9 cellular contexts compared by ENCODE assay signal in the genomic region with DNA sequence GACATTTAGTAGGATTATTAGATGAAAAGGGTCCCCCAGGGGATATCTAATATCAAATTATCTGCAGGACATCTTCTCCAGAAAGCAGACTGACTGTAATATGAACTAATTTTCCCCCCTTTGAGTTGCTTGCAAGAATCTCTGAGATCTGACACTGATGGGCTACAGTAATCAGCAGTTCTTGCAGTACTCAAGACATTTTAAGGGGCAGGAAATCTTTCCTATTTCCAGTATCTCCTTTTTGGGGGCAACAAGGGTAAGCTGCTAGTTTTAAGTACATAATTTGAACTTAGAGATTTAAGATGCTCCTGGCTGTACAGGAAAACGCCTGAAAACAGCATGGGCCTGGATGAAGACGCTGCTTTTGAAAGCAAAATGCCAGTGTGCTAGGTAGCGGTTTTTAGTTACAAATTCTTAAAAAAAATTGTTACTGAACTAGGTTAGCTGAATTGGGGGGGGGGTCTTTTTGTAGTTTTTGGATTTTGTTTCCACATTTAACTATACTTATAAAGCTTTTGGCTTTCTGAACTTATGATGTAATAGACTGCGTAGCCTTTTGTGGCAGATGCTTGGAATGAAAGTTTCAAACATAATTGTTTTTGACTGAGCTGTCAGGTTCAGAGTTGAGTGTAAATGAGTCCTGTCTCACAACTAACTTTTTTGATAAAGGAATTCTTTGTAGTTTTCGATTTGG. TPM values are rescaled to one million over a fixed set of nuclear protein-coding genes. Genes with fewer than 3 reads are reported as not detected.
DNase-seq lines count a peak whose midpoint lies in the region; ATAC-seq, FAIRE-seq and TF ChIP-seq lines count a peak whose summit lies in the region.
"Had no signal": no experiment of that assay in that cellular context is flagged by ENCODE, and none has a peak within 500 bp of the region (broad histone marks: within the 10 kb centered on the region; RNA-seq: fewer than 3 reads in every experiment).

No MANE protein-coding gene starts in this region.

- H2BK120ac ChIP-seq in H1 (replicated peaks; ENCODE audit: low read depth, low read length) (no peak overlapping the region), neuronal stem cell (ENCODE audit: low read depth, low read length) (no peak overlapping the region)

- CTCF ChIA-PET in H1 (lab: Charles Lee; ENCODE audit: partially characterized antibody): interaction anchor here (0.6 to 2.5 kb wide), 6 partner anchors 29 to 260 kb away, joined by 3 to 10 read pairs (median 4); no protein-coding TSS in a partner anchor

- H4K91ac ChIP-seq in H1 (replicated peaks; ENCODE audit: insufficient read length, low read length) (no peak overlapping the region), neuronal stem cell (ENCODE audit: low read depth, low read length, poor library complexity) (no peak overlapping the region)

- no peak overlapping the region for H2BK15ac ChIP-seq in H1 (ENCODE audit: low read length)
- H2BK15ac ChIP-seq in neuronal stem cell (ENCODE audit: low read length): no peak overlapping the region

- H3K56ac ChIP-seq in H1 (replicated peaks; ENCODE audit: insufficient read length, low read depth, low read length): no peak overlapping the region

- DNase-seq in BE2C: no peak
- DNase-seq in NCI-H2171 treated with DMSO at 0.1 percent for 48 hours (lab: John Stamatoyannopoulos, UW): peak; percentile 80
- no peak for DNase-seq in H1 (ENCODE audit: low read depth in 1 of 2, low spot score in 2 of 2)
- DNase-seq in neuronal stem cell (ENCODE audit: low spot score): no peak
- no peak for DNase-seq in NCI-H1930 (lab: John Stamatoyannopoulos, UW)
- no peak for DNase-seq in Peyer's patch
- no peak for DNase-seq in stimulated activated naive CD4-positive, alpha-beta T cell (lab: John Stamatoyannopoulos, UW)

- no peak overlapping the region for H2BK5ac ChIP-seq in H1 (ENCODE audit: low read depth, low read length)
- H2BK5ac ChIP-seq in neuronal stem cell (ENCODE audit: low read length): no peak overlapping the region

- H3K9ac ChIP-seq in H1 (replicated peaks in 1 of 4; ENCODE audit: extremely low read depth in 1 of 4, low read depth in 3 of 4, low read length in 3 of 4): no peak overlapping the region
- no peak overlapping the region for H3K9ac ChIP-seq in neuronal stem cell (ENCODE audit: low read depth, low read length, poor library complexity)

- TF ChIP-seq POLR2A in H1 (IDR thresholded peaks at IDR 0.05; ENCODE audit: control extremely low read depth in 1 of 2, low read depth in 2 of 2, low read length in 2 of 2) (no peak), Peyer's patch (IDR thresholded peaks at IDR 0.05) (no peak)

- H3K23me2 ChIP-seq in H1 (ENCODE audit: low read depth, low read length): peaks cover 11% of the 10 kb centered on the region

- H2AK5ac ChIP-seq in H1 (ENCODE audit: low read depth, low read length) (no peak overlapping the region), neuronal stem cell (ENCODE audit: low read depth, low read length) (no peak overlapping the region)

- H3K14ac ChIP-seq in H1 (ENCODE audit: insufficient read length) (no peak overlapping the region), neuronal stem cell (ENCODE audit: low read length) (no peak overlapping the region)

- no peak overlapping the region for H2BK20ac ChIP-seq in H1 (ENCODE audit: low read length)

- H4K5ac ChIP-seq in H1 (ENCODE audit: insufficient read length, low read depth, low read length): no peak overlapping the region

- peaks cover 0 to 1% of the 10 kb centered on the region in 2 experiments for H4K20me1 ChIP-seq in H1 (replicated peaks in 1 of 2; ENCODE audit: control insufficient read depth in 1 of 2, insufficient read depth in 2 of 2, low read length in 2 of 2)

- H2AFZ ChIP-seq in H1 (ENCODE audit: low read length) (no peak overlapping the region), neuronal stem cell (ENCODE audit: low read length) (peak overlapping the region; percentile 98)

- no peak for TF ChIP-seq RAD21 in H1 (IDR thresholded peaks at IDR 0.05 in 1 of 2, conservative IDR thresholded peaks at IDR 0.05 in 1 of 2; ENCODE audit: low read depth in 2 of 2, low read length in 2 of 2)

- H3K23ac ChIP-seq in H1 (ENCODE audit: insufficient read length) (no peak overlapping the region), neuronal stem cell (ENCODE audit: low read depth, low read length, poor library complexity) (no peak overlapping the region)

- H3K4me1 ChIP-seq in BE2C (peaks cover 10% of the 10 kb centered on the region), H1 (replicated peaks in 1 of 4; ENCODE audit: control insufficient read depth in 3 of 4, insufficient read depth in 4 of 4, low read length in 3 of 4) (peaks cover 0 to 9% (median 0%) of the 10 kb centered on the region in 4 experiments; a peak in 3 of 7 replicates), neuronal stem cell (ENCODE audit: control insufficient read depth in 2 of 2, insufficient read depth in 1 of 2, low read depth in 1 of 2, low read length in 2 of 2) (peaks cover 3 to 7% of the 10 kb centered on the region in 2 donors), Peyer's patch (peaks cover 0 to 5% (median 2%) of the 10 kb centered on the region in 4 donors)

- H3K18ac ChIP-seq in H1 (ENCODE audit: extremely low read depth, low read length) (no peak overlapping the region), neuronal stem cell (ENCODE audit: low read length) (no peak overlapping the region)

- peaks cover 3% of the 10 kb centered on the region for H3K79me1 ChIP-seq in H1 (ENCODE audit: low read depth, low read length)
- H3K79me1 ChIP-seq in neuronal stem cell (ENCODE audit: low read depth, low read length): no peaks in the 10 kb centered on the region

- H3K4ac ChIP-seq in H1 (replicated peaks; ENCODE audit: insufficient read length, low read depth, low read length) (no peak overlapping the region), neuronal stem cell (ENCODE audit: low read length) (no peak overlapping the region)

- H4K8ac ChIP-seq in H1 (ENCODE audit: extremely low read depth, insufficient read depth, low read length): no peak overlapping the region
- H4K8ac ChIP-seq in neuronal stem cell (ENCODE audit: low read depth, low read length): no peak overlapping the region

- H3K36me3 ChIP-seq in BE2C: peaks cover 3% of the 10 kb centered on the region
- no peaks in the 10 kb centered on the region for H3K36me3 ChIP-seq in H1 (ENCODE audit: control insufficient read depth in 2 of 4, insufficient read depth in 4 of 4, low read length in 3 of 4)
- no peaks in the 10 kb centered on the region for H3K36me3 ChIP-seq in neuronal stem cell (replicated peaks in 1 of 2; ENCODE audit: control insufficient read depth in 2 of 2, insufficient read depth in 2 of 2, low read length in 2 of 2)
- H3K36me3 ChIP-seq in Peyer's patch: no peaks in the 10 kb centered on the region

- POLR2A ChIA-PET in H1 (lab: Charles Lee; ENCODE audit: partially characterized antibody): no interaction called here

- no peak for FAIRE-seq in H1 (lab: Jason Lieb, UNC)
- FAIRE-seq: GM19239 had no signal

- H3K27ac ChIP-seq in H1 (ENCODE audit: low read depth, low read length): no peak overlapping the region
- no peak overlapping the region for H3K27ac ChIP-seq in neuronal stem cell (replicated peaks; ENCODE audit: low read length)
- peak overlapping the region in 2 of 4 donors; percentile 95 to 96 for H3K27ac ChIP-seq in Peyer's patch

- peak overlapping the region; percentile 81 to 84 for H3K4me2 ChIP-seq in H1 (ENCODE audit: insufficient read depth in 1 of 2, low read depth in 2 of 2, low read length in 2 of 2)
- H3K4me2 ChIP-seq in neuronal stem cell (ENCODE audit: insufficient read depth, low read length, poor library complexity, severe bottlenecking): peak overlapping the region; percentile 25

- 81% methylated on average over 5 of the region's 5 CpGs; no CpG with 5 or more reads in 1 of the 2 experiments for WGBS in H1 (ENCODE audit: extremely low coverage in 1 of 2, insufficient coverage in 1 of 2, insufficient read length in 1 of 2, insufficient replicate concordance in 2 of 2, low coverage in 1 of 2, low lambda C conversion rate in 2 of 2, missing lambda C conversion rate in 1 of 2), 2 experiments
- WGBS in neuronal stem cell (ENCODE audit: extremely low coverage in 2 of 2, insufficient read length in 2 of 2, insufficient replicate concordance in 1 of 2), 2 donors: no CpG with 5 or more reads among the region's 5 CpGs

- no peaks in the 10 kb centered on the region for H3K9me3 ChIP-seq in BE2C
- no peaks in the 10 kb centered on the region for H3K9me3 ChIP-seq in H1 (ENCODE audit: insufficient read depth in 2 of 2, low read depth in 1 of 2, low read length in 1 of 2)
- H3K9me3 ChIP-seq in neuronal stem cell (replicated peaks in 1 of 2; ENCODE audit: control insufficient read depth in 2 of 2, insufficient read depth in 1 of 2, low read depth in 1 of 2, low read length in 2 of 2): no peaks in the 10 kb centered on the region
- no peaks in the 10 kb centered on the region for H3K9me3 ChIP-seq in Peyer's patch

- H3K79me2 ChIP-seq in H1 (ENCODE audit: control insufficient read depth in 1 of 2, insufficient read depth in 2 of 2, low read length in 2 of 2): peaks cover 0 to 42% of the 10 kb centered on the region in 2 experiments; a peak in 3 of 4 replicates

- no peak for ATAC-seq in GM18519 (IDR thresholded peaks at IDR 0.05; ENCODE audit: low FRiP score, unreplicated experiment)

- no peaks in the 10 kb centered on the region for H3K27me3 ChIP-seq in BE2C
- no peaks in the 10 kb centered on the region for H3K27me3 ChIP-seq in H1 (replicated peaks in 1 of 4; ENCODE audit: control insufficient read depth in 3 of 4, extremely low read depth in 1 of 4, insufficient read depth in 3 of 4, low read length in 3 of 4)
- no peaks in the 10 kb centered on the region for H3K27me3 ChIP-seq in neuronal stem cell (ENCODE audit: control insufficient read depth in 3 of 3, insufficient read depth in 3 of 3, low read depth in 1 of 3, low read length in 3 of 3)
- no peaks in the 10 kb centered on the region for H3K27me3 ChIP-seq in Peyer's patch

- H3K4me3 ChIP-seq in BE2C (ENCODE audit: low read depth, low read length): peak overlapping the region; percentile 83
- H3K4me3 ChIP-seq in H1 (ENCODE audit: extremely low read depth in 1 of 4, insufficient read depth in 2 of 4, low read depth in 3 of 4, low read length in 4 of 4): peak overlapping the region; percentile 67 to 83 (median 82); a peak in 3 of 8 replicates
- peak overlapping the region in 1 of 2 donors; percentile 91 for H3K4me3 ChIP-seq in neuronal stem cell (ENCODE audit: low read length in 2 of 2)
- H3K4me3 ChIP-seq in Peyer's patch: peak overlapping the region in 2 of 4 donors; percentile 80 to 91

- no peak overlapping the region for H2BK12ac ChIP-seq in H1 (ENCODE audit: low read depth, low read length)
- no peak overlapping the region for H2BK12ac ChIP-seq in neuronal stem cell (ENCODE audit: low read length)

- TF ChIP-seq CTCF in BE2C (IDR thresholded peaks at IDR 0.05; ENCODE audit: low read depth, low read length) (no peak), H1 (IDR thresholded peaks at IDR 0.05; ENCODE audit: control extremely low read depth in 1 of 3, insufficient read depth in 1 of 3, low read depth in 1 of 3, low read length in 3 of 3) (no peak), Peyer's patch (IDR thresholded peaks at IDR 0.05) (no peak)

- TF ChIP-seq EP300 in H1 (IDR thresholded peaks at IDR 0.05; ENCODE audit: borderline replicate concordance in 1 of 2, low read depth in 2 of 2, low read length in 2 of 2): no peak

RNA-seq across cellular contexts. Expression of gene FRMD6, which starts 2.3 kb away (rescaled TPM):
- 4.9 TPM for polyA plus RNA-seq in BE2C (2012; ENCODE audit: insufficient read depth, insufficient read length, low read depth)
- total RNA-seq in H1 (2021; fragmentation: NEBNext Ultra II Directional; extraction: Animal tissue kit (Norgen Biotek cat#: 25700)): 20.8 and 23.7 TPM in 2 replicates
- 5.4 and 9.0 TPM in 2 replicates for polyA plus RNA-seq in H1 (2011; rRNA removed)
- polyA plus RNA-seq in H1 (2011; cell fraction: cytosol; rRNA removed): 6.8 TPM
- polyA plus RNA-seq in H1 (2011; cell fraction: nucleus; rRNA removed): 15.2 TPM
- 4.7 to 8.1 TPM (median 7.7 TPM) in 4 replicates for polyA plus RNA-seq in H1 (2012, experiment 1 of 2)
- 0.81 TPM for polyA plus RNA-seq in H1 (2012, experiment 2 of 2)
- polyA plus RNA-seq in H1 (2013, experiment 1 of 2): 8.6 TPM
- polyA plus RNA-seq in H1 (2013, experiment 2 of 2): 8.9 TPM
- 19.8 and 23.9 TPM in 2 replicates for polyA minus RNA-seq in H1 (2011; rRNA and poly(A)+ RNA removed)
- polyA minus RNA-seq in H1 (2011; cell fraction: cytosol; rRNA and poly(A)+ RNA removed): 10.6 TPM
- 25.7 TPM for polyA minus RNA-seq in H1 (2011; cell fraction: nucleus; rRNA and poly(A)+ RNA removed)
- 8.9 TPM for polyA plus RNA-seq in neuronal stem cell (2013, experiment 1 of 2)
- polyA plus RNA-seq in neuronal stem cell (2013, experiment 2 of 2): 9.2 TPM
- 10 to 100 TPM in 3 of 4 donors, 1 to 10 TPM in 1; 8.1 to 73.4 (median 12.4) TPM for total RNA-seq in Peyer's patch
